Comparison of ENCODE assay signal across 9 cellular contexts in genomic region chr10:3538850-3539531, GRCh38.
A peak's percentile ranks its signal among the peaks of the same experiment; 100 is the strongest.
DNase-seq lines count a peak whose midpoint lies in the region; ATAC-seq and TF ChIP-seq lines count a peak whose summit lies in the region.
"Had no signal": no experiment of that assay in that cellular context is flagged by ENCODE, and none has a peak within 500 bp of the region (broad histone marks: within the 10 kb centered on the region; RNA-seq: fewer than 3 reads in every experiment).

No MANE protein-coding gene starts in this region.

- POLR2A ChIA-PET in SK-N-SH (lab: Yijun Ruan, JAX), result no interaction called here

- WGBS in SK-N-SH (ENCODE audit: low lambda C conversion rate), result 94% methylated on average over 9 of the region's 22 CpGs
- WGBS in smooth muscle cell (ENCODE audit: low lambda C conversion rate), result 36% methylated on average over 22 of the region's 22 CpGs

- H3K4me1 Mint-ChIP-seq in type B pancreatic cell (ENCODE audit: unreplicated experiment), result peaks cover 12% of the 10 kb centered on the region

- no peaks in the 10 kb centered on the region for H3K36me3 ChIP-seq in SK-N-SH (replicated peaks in 1 of 2; ENCODE audit: control insufficient read depth in 1 of 2, insufficient read depth in 2 of 2, low read length in 1 of 2)
- H3K36me3 ChIP-seq in smooth muscle cell (ENCODE audit: low read depth), result no peaks in the 10 kb centered on the region
- H3K36me3 ChIP-seq: BLaER1 had no signal

- H3K9ac ChIP-seq in SK-N-SH (peak overlapping the region; percentile 45; the same call in 1 of the 2 replicates), smooth muscle cell (ENCODE audit: low read depth) (peak overlapping the region; percentile 81)
- H3K9ac ChIP-seq: BLaER1 had no signal

- peak; percentile 5 for DNase-seq in NCI-H2107 treated with DMSO at 0.1 percent for 48 hours (lab: John Stamatoyannopoulos, UW; ENCODE audit: unreplicated experiment)
- DNase-seq in NCI-H2107 (lab: John Stamatoyannopoulos, UW), result no peak
- no peak for DNase-seq in SK-N-SH
- no peak for DNase-seq in Right ventricle myocardium superior
- DNase-seq in smooth muscle cell (lab: John Stamatoyannopoulos, UW; ENCODE audit: unreplicated experiment), result peak; percentile 47
- DNase-seq in type B pancreatic cell (ENCODE audit: extremely low spot score, unreplicated experiment), result no peak
- DNase-seq in epidermal melanocyte (ENCODE audit: insufficient read length, low spot score), result no peak
- no peak for DNase-seq in AML-193 (lab: John Stamatoyannopoulos, UW)

- peak overlapping the region; percentile 37; the same call in 1 of the 2 replicates for H3K4me2 ChIP-seq in SK-N-SH
- H3K4me2 ChIP-seq in smooth muscle cell, result peak overlapping the region; percentile 67
- H3K4me2 ChIP-seq: BLaER1 had no signal

- TF ChIP-seq RAD21 in SK-N-SH (IDR thresholded peaks at IDR 0.05; ENCODE audit: low read length), result no peak

- TF ChIP-seq CTCF in SK-N-SH (IDR thresholded peaks at IDR 0.05), result no peak
- no peak for TF ChIP-seq CTCF in smooth muscle cell (IDR thresholded peaks at IDR 0.05; ENCODE audit: borderline replicate concordance, insufficient read depth, poor library complexity, severe bottlenecking)
- TF ChIP-seq CTCF in type B pancreatic cell (conservative IDR thresholded peaks at IDR 0.05), result no peak

- H4K20me1 ChIP-seq in SK-N-SH (ENCODE audit: insufficient read depth), result no peaks in the 10 kb centered on the region
- H4K20me1 ChIP-seq in smooth muscle cell (ENCODE audit: low read depth), result no peaks in the 10 kb centered on the region
- H4K20me1 ChIP-seq: BLaER1 had no signal

- intact Hi-C loops in Right ventricle myocardium superior (cut with DNase I), result no loop called here

- no peaks in the 10 kb centered on the region for H3K9me2 ChIP-seq in SK-N-SH

- H3K4me3 Mint-ChIP-seq in type B pancreatic cell, result no peak overlapping the region

- no peaks in the 10 kb centered on the region for H3K27me3 Mint-ChIP-seq in type B pancreatic cell

- H3F3A ChIP-seq in SK-N-SH (replicated peaks; ENCODE audit: insufficient read depth) (peaks cover 27% of the 10 kb centered on the region), smooth muscle cell (ENCODE audit: low read depth) (peaks cover 11% of the 10 kb centered on the region)

- peak; percentile 52 for ATAC-seq in Right ventricle myocardium superior (ENCODE audit: poor library complexity)

- CTCF ChIA-PET in SK-N-SH (lab: Yijun Ruan, JAX), result no interaction called here

- H3K9me3 ChIP-seq in SK-N-SH (no peaks in the 10 kb centered on the region), smooth muscle cell (replicated peaks; ENCODE audit: low read depth) (no peaks in the 10 kb centered on the region)

- no peak overlapping the region for H3K4me3 ChIP-seq in SK-N-SH (ENCODE audit: low read depth in 2 of 2, low read length in 1 of 2)
- no peak overlapping the region for H3K4me3 ChIP-seq in smooth muscle cell
- H3K4me3 ChIP-seq: BLaER1 had no signal

- no peaks in the 10 kb centered on the region for H3K27me3 ChIP-seq in SK-N-SH (ENCODE audit: insufficient read depth)
- H3K27me3 ChIP-seq in smooth muscle cell (ENCODE audit: low read depth), result no peaks in the 10 kb centered on the region
- H3K27me3 ChIP-seq: BLaER1 had no signal

- no peak overlapping the region for H2AFZ ChIP-seq in SK-N-SH (ENCODE audit: low read depth)
- no peak overlapping the region for H2AFZ ChIP-seq in smooth muscle cell (ENCODE audit: low read depth)

- H3K27ac ChIP-seq in SK-N-SH (ENCODE audit: low read depth in 2 of 2, low read length in 1 of 2) (peak overlapping the region in 1 of 2 experiments; percentile 95; a peak in 2 of 4 replicates), smooth muscle cell (ENCODE audit: low read depth) (peak overlapping the region; percentile 95)
- H3K27ac ChIP-seq: BLaER1 had no signal

- no peak overlapping the region for H3K27ac Mint-ChIP-seq in type B pancreatic cell

- H3K79me2 ChIP-seq in SK-N-SH (ENCODE audit: insufficient read depth) (no peaks in the 10 kb centered on the region), smooth muscle cell (ENCODE audit: low read depth) (no peaks in the 10 kb centered on the region)

- no peaks in the 10 kb centered on the region for H3K36me3 Mint-ChIP-seq in type B pancreatic cell

- H3K4me1 ChIP-seq in SK-N-SH (ENCODE audit: control insufficient read depth in 1 of 2, insufficient read depth in 2 of 2, low read depth in 1 of 2, low read length in 1 of 2) (peaks cover 2 to 24% of the 10 kb centered on the region in 2 experiments; a peak in 3 of 4 replicates), smooth muscle cell (ENCODE audit: low read depth) (no peaks in the 10 kb centered on the region)

- peak; percentile 30 to 91; a peak in 3 of 4 replicates for TF ChIP-seq EP300 in SK-N-SH (IDR thresholded peaks at IDR 0.05; ENCODE audit: borderline replicate concordance in 1 of 2, low read depth in 1 of 2, low read length in 1 of 2)

- H3K9me3 Mint-ChIP-seq in type B pancreatic cell, result peaks cover 5% of the 10 kb centered on the region

TF ChIP-seq in SK-N-SH, 30 proteins besides CTCF, POLR2A, EP300 and RAD21 (continues in another document):
- TF ChIP-seq CHD2 (IDR thresholded peaks at IDR 0.05; ENCODE audit: low read length, partially characterized antibody) (no peak), REST (IDR thresholded peaks at IDR 0.05; ENCODE audit: low read depth, low read length) (no peak), FOSL2 (IDR thresholded peaks at IDR 0.05; ENCODE audit: borderline replicate concordance, low read depth) (peak; percentile 95), ELF1 (IDR thresholded peaks at IDR 0.05) (no peak; the same call in 1 of the 2 replicates), JUND (IDR thresholded peaks at IDR 0.05) (peak; percentile 90), RCOR1 (IDR thresholded peaks at IDR 0.05; ENCODE audit: low read length) (no peak), FOXJ3 (CRISPR knock-in tag; IDR thresholded peaks at IDR 0.05) (no peak), GATA2 (CRISPR knock-in tag; IDR thresholded peaks at IDR 0.05) (no peak), TAF1 (IDR thresholded peaks at IDR 0.05; ENCODE audit: borderline replicate concordance, low read depth, low read length) (no peak), USF2 (IDR thresholded peaks at IDR 0.05; ENCODE audit: borderline replicate concordance, low read depth, low read length) (no peak), FOXM1 (IDR thresholded peaks at IDR 0.05; ENCODE audit: low read depth) (no peak), SMC3 (IDR thresholded peaks at IDR 0.05; ENCODE audit: low read depth, low read length) (no peak; the same call in 1 of the 2 replicates), GABPA (IDR thresholded peaks at IDR 0.05; ENCODE audit: low read depth) (no peak)
- TF ChIP-seq, protein P1, sequence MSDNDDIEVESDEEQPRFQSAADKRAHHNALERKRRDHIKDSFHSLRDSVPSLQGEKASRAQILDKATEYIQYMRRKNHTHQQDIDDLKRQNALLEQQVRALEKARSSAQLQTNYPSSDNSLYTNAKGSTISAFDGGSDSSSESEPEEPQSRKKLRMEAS (IDR thresholded peaks at IDR 0.05; ENCODE audit: low read depth), result peak; percentile 97
- TF ChIP-seq, protein P2, sequence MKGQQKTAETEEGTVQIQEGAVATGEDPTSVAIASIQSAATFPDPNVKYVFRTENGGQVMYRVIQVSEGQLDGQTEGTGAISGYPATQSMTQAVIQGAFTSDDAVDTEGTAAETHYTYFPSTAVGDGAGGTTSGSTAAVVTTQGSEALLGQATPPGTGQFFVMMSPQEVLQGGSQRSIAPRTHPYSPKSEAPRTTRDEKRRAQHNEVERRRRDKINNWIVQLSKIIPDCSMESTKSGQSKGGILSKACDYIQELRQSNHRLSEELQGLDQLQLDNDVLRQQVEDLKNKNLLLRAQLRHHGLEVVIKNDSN (IDR thresholded peaks at IDR 0.05; ENCODE audit: borderline replicate concordance, low read depth), result 0 out of 2 replicates have a peak, but pooled peaks have one; percentile 23
- TF ChIP-seq, protein P3, sequence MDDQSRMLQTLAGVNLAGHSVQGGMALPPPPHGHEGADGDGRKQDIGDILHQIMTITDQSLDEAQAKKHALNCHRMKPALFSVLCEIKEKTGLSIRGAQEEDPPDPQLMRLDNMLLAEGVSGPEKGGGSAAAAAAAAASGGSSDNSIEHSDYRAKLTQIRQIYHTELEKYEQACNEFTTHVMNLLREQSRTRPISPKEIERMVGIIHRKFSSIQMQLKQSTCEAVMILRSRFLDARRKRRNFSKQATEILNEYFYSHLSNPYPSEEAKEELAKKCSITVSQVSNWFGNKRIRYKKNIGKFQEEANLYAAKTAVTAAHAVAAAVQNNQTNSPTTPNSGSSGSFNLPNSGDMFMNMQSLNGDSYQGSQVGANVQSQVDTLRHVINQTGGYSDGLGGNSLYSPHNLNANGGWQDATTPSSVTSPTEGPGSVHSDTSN (IDR thresholded peaks at IDR 0.05), result peak; percentile 83

Comparison
In these comparisons a context has a peak if more than half of its experiments do, and no peak if none do; other contexts are left out.
1. DNase-seq: peak in NCI-H2107 treated with DMSO at 0.1 percent for 48 hours (single experiment) and smooth muscle cell (single experiment); none in NCI-H2107 (single experiment), SK-N-SH (single experiment), Right ventricle myocardium superior (single experiment), type B pancreatic cell (single experiment), epidermal melanocyte (single experiment) and AML-193 (0 of 2).